In the genomic region with DNA sequence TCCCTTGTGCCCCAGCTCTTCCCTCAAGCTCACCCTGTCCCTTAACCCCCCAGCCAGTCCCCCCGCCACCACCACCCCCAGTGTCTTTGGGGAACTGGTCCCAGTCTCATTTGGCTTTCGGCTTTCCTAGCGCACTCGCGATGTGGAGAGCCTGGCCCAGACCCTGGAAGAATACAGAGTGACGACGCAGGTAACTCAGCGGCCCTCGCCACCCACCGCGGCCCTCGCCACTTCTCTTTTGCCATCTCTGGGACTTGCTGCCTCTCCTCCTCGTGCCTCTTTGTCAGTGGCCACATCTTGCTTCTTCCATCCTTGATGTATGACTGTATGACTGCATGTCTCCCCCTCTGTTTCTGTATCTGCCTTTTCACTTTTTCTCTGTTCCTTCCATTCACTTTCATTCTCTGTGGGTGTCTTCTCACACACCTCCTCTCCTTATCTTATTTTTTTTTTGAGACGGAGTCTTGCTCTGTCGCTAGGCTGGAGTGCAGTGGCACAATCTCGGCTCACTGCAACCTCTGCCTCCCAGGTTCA, we compare ENCODE assay signal across 16 cellular contexts.
"Had no signal": no experiment of that assay in that cellular context is flagged by ENCODE, and none has a peak within 500 bp of the region (broad histone marks: within the 10 kb centered on the region; RNA-seq: fewer than 3 reads in every experiment).

No MANE protein-coding gene starts in this region.

- H3K36me3 Mint-ChIP-seq: activated naive CD8-positive, alpha-beta T cell had no signal

- H3K27ac ChIP-seq: gastroesophageal sphincter, tibial nerve, vagina, WERI-Rb-1 had no signal

- H3K4me3 ChIP-seq: gastroesophageal sphincter, tibial nerve, vagina had no signal

- H3K36me3 ChIP-seq: gastroesophageal sphincter, tibial nerve, vagina, WERI-Rb-1 had no signal

- H3K27me3 Mint-ChIP-seq: activated naive CD8-positive, alpha-beta T cell had no signal

- H3K4me3 Mint-ChIP-seq: activated naive CD8-positive, alpha-beta T cell had no signal

- H3K9me3 ChIP-seq: gastroesophageal sphincter, tibial nerve, vagina had no signal

- H3K4me1 ChIP-seq: gastroesophageal sphincter, vagina had no signal

- ATAC-seq: gastroesophageal sphincter had no signal

- H3K27me3 ChIP-seq: vagina had no signal

- DNase-seq: activated CD8-positive, alpha-beta memory T cell treated with anti-CD3 and anti-CD28 coated beads for 24 hours; activated effector memory CD4-positive, alpha-beta T cell treated with anti-CD3 and anti-CD28 coated beads, Interleukin-2, amount 50 U/mL, for 16 hours; amniotic stem cell; erythroblast; islet precursor cell; midbrain; retina; stimulated activated CD4-positive, alpha-beta T cell treated with anti-CD3 and anti-CD28 coated beads, Interleukin-12 subunit alpha, Interleukin-12 subunit beta, amount 100 ng/mL, for 4 hours; stimulated activated CD4-positive, alpha-beta T cell treated with anti-CD3 and anti-CD28 coated beads, Interleukin-2, amount 100 ng/mL, for 24 hours; substantia nigra; T-helper 1 cell; WERI-Rb-1 had no signal
